Comparison of ENCODE assay signal across 19 cellular contexts in genomic region chr11:68007498-68008380, GRCh38. TPM values are rescaled to one million over a fixed set of nuclear protein-coding genes. Genes with fewer than 3 reads are reported as not detected.
A peak's percentile ranks its signal among the peaks of the same experiment; 100 is the strongest.
DNase-seq lines count a peak whose midpoint lies in the region; ATAC-seq, FAIRE-seq and TF ChIP-seq lines count a peak whose summit lies in the region.
"Had no signal": no experiment of that assay in that cellular context is flagged by ENCODE, and none has a peak within 500 bp of the region (broad histone marks: within the 10 kb centered on the region; RNA-seq: fewer than 3 reads in every experiment).

No MANE protein-coding gene starts in this region.

- peak in 2 of 3 donors; percentile 14 to 30 for DNase-seq in right cardiac atrium
- DNase-seq in left ventricle myocardium inferior, result no peak
- DNase-seq in lower lobe of right lung, result no peak
- no peak for DNase-seq in urothelium cell line (ENCODE audit: low spot score)
- DNase-seq: 8988T; activated CD4-positive, CD25-positive, alpha-beta regulatory T cell treated with anti-CD3 and anti-CD28 coated beads, Interleukin-2, amount 50 U/mL, for 72 hours; activated CD8-positive, alpha-beta memory T cell treated with anti-CD3 and anti-CD28 coated beads, Interleukin-2, amount 10 ng/mL, durations not matched to agents 7 days and 5 days; activated effector memory CD4-positive, alpha-beta T cell treated with Interleukin-2 at 50 U/mL for 16 hours; effector memory CD8-positive, alpha-beta T cell; immature natural killer cell; mammary epithelial cell; nephron progenitor cell; psoas muscle; stimulated activated naive CD4-positive, alpha-beta T cell; T1000 had no signal

- TF ChIP-seq CTCF in left ventricle myocardium inferior (IDR thresholded peaks at IDR 0.05; ENCODE audit: borderline replicate concordance), result no peak
- TF ChIP-seq CTCF in lower lobe of right lung (IDR thresholded peaks at IDR 0.05), result no peak

- H3K4me1 ChIP-seq in right cardiac atrium (ENCODE audit: control insufficient read depth, insufficient read depth, low read length), result no peaks in the 10 kb centered on the region
- H3K4me1 ChIP-seq in left ventricle myocardium inferior, result peaks cover 48% of the 10 kb centered on the region
- peaks cover 55% of the 10 kb centered on the region for H3K4me1 ChIP-seq in lower lobe of right lung

- no peaks in the 10 kb centered on the region for H3K36me3 ChIP-seq in left ventricle myocardium inferior
- H3K36me3 ChIP-seq in lower lobe of right lung, result no peaks in the 10 kb centered on the region
- H3K36me3 ChIP-seq: heart left ventricle had no signal

- H3K9me3 ChIP-seq in right cardiac atrium (ENCODE audit: control insufficient read depth, low read length) (no peaks in the 10 kb centered on the region), left ventricle myocardium inferior (replicated peaks) (no peaks in the 10 kb centered on the region), lower lobe of right lung (no peaks in the 10 kb centered on the region)
- H3K9me3 ChIP-seq: heart left ventricle, psoas muscle had no signal

- peak; percentile 32 for FAIRE-seq in urothelium cell line (lab: Jason Lieb, UNC)

- no peak overlapping the region for H3K4me3 ChIP-seq in right cardiac atrium (ENCODE audit: low read length)
- no peak overlapping the region for H3K4me3 ChIP-seq in left ventricle myocardium inferior
- peak overlapping the region; percentile 19 for H3K4me3 ChIP-seq in lower lobe of right lung
- H3K4me3 ChIP-seq: GM23338, heart left ventricle, psoas muscle had no signal

- ATAC-seq in right cardiac atrium (no peak), lower lobe of right lung (no peak), HG03196 (IDR thresholded peaks at IDR 0.05; ENCODE audit: unreplicated experiment) (no peak), HG02973 (IDR thresholded peaks at IDR 0.05; ENCODE audit: unreplicated experiment) (no peak)
- ATAC-seq: activated CD8-positive, alpha-beta memory T cell treated with anti-CD3 and anti-CD28 coated beads, Interleukin-2, amount 10 ng/mL, durations not matched to agents 7 days and 5 days; effector memory CD8-positive, alpha-beta T cell; GM23338; heart left ventricle; psoas muscle had no signal

- H3K27ac ChIP-seq in right cardiac atrium (ENCODE audit: low read length) (no peak overlapping the region), left ventricle myocardium inferior (replicated peaks) (no peak overlapping the region), lower lobe of right lung (peak overlapping the region; percentile 86)
- H3K27ac ChIP-seq: psoas muscle had no signal

- WGBS in right cardiac atrium, result 90% methylated on average over 16 of the region's 16 CpGs

- H3K27me3 ChIP-seq in right cardiac atrium (ENCODE audit: control insufficient read depth, insufficient read depth) (no peaks in the 10 kb centered on the region), left ventricle myocardium inferior (ENCODE audit: low read depth) (no peaks in the 10 kb centered on the region), lower lobe of right lung (ENCODE audit: low read depth) (no peaks in the 10 kb centered on the region)
- H3K27me3 ChIP-seq: heart left ventricle had no signal

- intact Hi-C loops in right cardiac atrium (cut with DNase I), result no loop called here
- intact Hi-C loops in left ventricle myocardium inferior (cut with micrococcal nuclease), result no loop called here
- intact Hi-C loops in lower lobe of right lung (cut with DNase I), result no loop called here

RNA-seq across cellular contexts. Expression of gene ALDH3B1, which starts 2.4 kb away (rescaled TPM):
- 1 to 10 TPM; 3.8 to 5.7 (median 4.9) TPM for total RNA-seq in right cardiac atrium
- 2.9 TPM for polyA plus RNA-seq in right cardiac atrium
- total RNA-seq in left ventricle myocardium inferior, result 3.7 TPM
- total RNA-seq in lower lobe of right lung, result 104 TPM
- total RNA-seq: activated CD8-positive, alpha-beta memory T cell treated with anti-CD3 and anti-CD28 coated beads, Interleukin-2, amount 10 ng/mL, durations not matched to agents 7 days and 5 days; GM23338 had no signal

RNA-seq across cellular contexts. Expression of gene UNC93B1, which starts 3.8 kb away (rescaled TPM):
- total RNA-seq in right cardiac atrium, result 10 to 100 TPM in 3 of 4 donors, 1 to 10 TPM in 1; 9.0 to 13.2 (median 11.9) TPM
- 6.9 TPM for polyA plus RNA-seq in right cardiac atrium
- 6.1 TPM for total RNA-seq in left ventricle myocardium inferior
- 121 TPM for total RNA-seq in lower lobe of right lung

RNA-seq across cellular contexts. Expression of gene NDUFS8, which starts 22.7 kb away (rescaled TPM):
- 100 to 1,000 TPM; 334 to 454 (median 391) TPM for total RNA-seq in right cardiac atrium
- polyA plus RNA-seq in right cardiac atrium, result 642 TPM
- total RNA-seq in left ventricle myocardium inferior, result 436 TPM
- 95.5 TPM for total RNA-seq in lower lobe of right lung

RNA-seq across cellular contexts. Expression of gene TCIRG1, which starts 31.1 kb away (rescaled TPM):
- 10 to 100 TPM; 23.4 to 40.2 (median 36.6) TPM for total RNA-seq in right cardiac atrium
- polyA plus RNA-seq in right cardiac atrium, result 38.3 TPM
- 23.4 TPM for total RNA-seq in left ventricle myocardium inferior
- total RNA-seq in lower lobe of right lung, result 276 TPM

Comparison
In these comparisons a context has a peak if more than half of its experiments do, and no peak if none do; other contexts are left out.
1. DNase-seq: peak in right cardiac atrium (2 of 3); none in left ventricle myocardium inferior (single experiment), lower lobe of right lung (single experiment) and urothelium cell line (single experiment).
2. RNA of gene ALDH3B1, which starts 2.4 kb away (total RNA-seq): 104 TPM in lower lobe of right lung (single experiment); 3.8 to 5.7 TPM in right cardiac atrium and 3.7 TPM in left ventricle myocardium inferior (single experiment); every median in the first group is over 10 times any median in the second.